In genomic region chr19:488505-489417, GRCh38 we compare ENCODE assay signal across 1 cellular context.
A peak's percentile ranks its signal among the peaks of the same experiment; 100 is the strongest.
TF ChIP-seq lines count a peak whose summit lies in the region.

No MANE protein-coding gene starts in this region.

TF ChIP-seq in HepG2, 621 proteins besides CTCF, POLR2A, EP300 and RAD21 (continued from another document and continues in another):
- TF ChIP-seq, protein P1, sequence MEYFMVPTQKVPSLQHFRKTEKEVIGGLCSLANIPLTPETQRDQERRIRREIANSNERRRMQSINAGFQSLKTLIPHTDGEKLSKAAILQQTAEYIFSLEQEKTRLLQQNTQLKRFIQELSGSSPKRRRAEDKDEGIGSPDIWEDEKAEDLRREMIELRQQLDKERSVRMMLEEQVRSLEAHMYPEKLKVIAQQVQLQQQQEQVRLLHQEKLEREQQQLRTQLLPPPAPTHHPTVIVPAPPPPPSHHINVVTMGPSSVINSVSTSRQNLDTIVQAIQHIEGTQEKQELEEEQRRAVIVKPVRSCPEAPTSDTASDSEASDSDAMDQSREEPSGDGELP (IDR thresholded peaks at IDR 0.05; ENCODE audit: borderline replicate concordance, low read depth): peak; percentile 89; the same call in 1 of the 2 replicates
- TF ChIP-seq KMT2B (CRISPR knock-in tag; IDR thresholded peaks at IDR 0.05) (no peak), REPIN1 (CRISPR knock-in tag; IDR thresholded peaks at IDR 0.05; ENCODE audit: borderline replicate concordance, low read depth) (peak; percentile 69), YEATS2 (CRISPR knock-in tag; IDR thresholded peaks at IDR 0.05; ENCODE audit: borderline replicate concordance) (peak; percentile 56; the same call in 1 of the 2 replicates), CHD4 (IDR thresholded peaks at IDR 0.05; ENCODE audit: borderline replicate concordance, low read length) (no peak), ATF4 (CRISPR knock-in tag; IDR thresholded peaks at IDR 0.05) (peak in 1 of 2 experiments; percentile 66; a peak in 2 of 4 replicates), ZNF83 (CRISPR knock-in tag; IDR thresholded peaks at IDR 0.05; ENCODE audit: borderline replicate concordance) (no peak), NONO (IDR thresholded peaks at IDR 0.05) (no peak), NONO (CRISPR knock-in tag; conservative IDR thresholded peaks at IDR 0.05) (peak; percentile 73), ZFP82 (CRISPR knock-in tag; IDR thresholded peaks at IDR 0.05; ENCODE audit: borderline replicate concordance) (no peak), THAP7 (CRISPR knock-in tag; IDR thresholded peaks at IDR 0.05) (no peak), PATZ1 (CRISPR knock-in tag; IDR thresholded peaks at IDR 0.05) (peak; percentile 58), KAT2B (IDR thresholded peaks at IDR 0.05; ENCODE audit: borderline replicate concordance, low read depth, low read length) (no peak), GPN1 (CRISPR knock-in tag; IDR thresholded peaks at IDR 0.05; ENCODE audit: borderline replicate concordance) (no peak; the same call in 1 of the 2 replicates), PHB2 (IDR thresholded peaks at IDR 0.05; ENCODE audit: partially characterized antibody) (no peak), SNAPC5 (CRISPR knock-in tag; IDR thresholded peaks at IDR 0.05; ENCODE audit: borderline replicate concordance) (no peak), KAT7 (CRISPR knock-in tag; IDR thresholded peaks at IDR 0.05; ENCODE audit: borderline replicate concordance) (no peak; the same call in 1 of the 2 replicates), ZHX1 (CRISPR knock-in tag; IDR thresholded peaks at IDR 0.05; ENCODE audit: low read depth) (peak; percentile 58; the same call in 1 of the 2 replicates), NFATC3 (CRISPR knock-in tag; IDR thresholded peaks at IDR 0.05) (no peak), ZNF563 (CRISPR knock-in tag; IDR thresholded peaks at IDR 0.05) (peak; percentile 88), MAFK (conservative IDR thresholded peaks at IDR 0.05 in 1 of 2, IDR thresholded peaks at IDR 0.05 in 1 of 2; ENCODE audit: low read length in 2 of 2) (no peak), POLR2AphosphoS2 (IDR thresholded peaks at IDR 0.05; ENCODE audit: low read depth, low read length) (no peak), ZBTB21 (CRISPR knock-in tag; IDR thresholded peaks at IDR 0.05) (no peak), ZNF549 (CRISPR knock-in tag; IDR thresholded peaks at IDR 0.05) (0 out of 2 replicates have a peak, but pooled peaks have one; percentile 30), ZNF550 (CRISPR knock-in tag; IDR thresholded peaks at IDR 0.05; ENCODE audit: borderline replicate concordance) (no peak), ZNF652 (CRISPR knock-in tag; IDR thresholded peaks at IDR 0.05; ENCODE audit: borderline replicate concordance, low read depth) (no peak), MTERF4 (CRISPR knock-in tag; IDR thresholded peaks at IDR 0.05) (peak; percentile 45), ZNF501 (CRISPR knock-in tag; IDR thresholded peaks at IDR 0.05) (no peak; the same call in none of the 2 replicates), MYPOP (CRISPR knock-in tag; IDR thresholded peaks at IDR 0.05) (no peak), TP53 (CRISPR knock-in tag; conservative IDR thresholded peaks at IDR 0.05) (no peak)
- TF ChIP-seq, protein P2, sequence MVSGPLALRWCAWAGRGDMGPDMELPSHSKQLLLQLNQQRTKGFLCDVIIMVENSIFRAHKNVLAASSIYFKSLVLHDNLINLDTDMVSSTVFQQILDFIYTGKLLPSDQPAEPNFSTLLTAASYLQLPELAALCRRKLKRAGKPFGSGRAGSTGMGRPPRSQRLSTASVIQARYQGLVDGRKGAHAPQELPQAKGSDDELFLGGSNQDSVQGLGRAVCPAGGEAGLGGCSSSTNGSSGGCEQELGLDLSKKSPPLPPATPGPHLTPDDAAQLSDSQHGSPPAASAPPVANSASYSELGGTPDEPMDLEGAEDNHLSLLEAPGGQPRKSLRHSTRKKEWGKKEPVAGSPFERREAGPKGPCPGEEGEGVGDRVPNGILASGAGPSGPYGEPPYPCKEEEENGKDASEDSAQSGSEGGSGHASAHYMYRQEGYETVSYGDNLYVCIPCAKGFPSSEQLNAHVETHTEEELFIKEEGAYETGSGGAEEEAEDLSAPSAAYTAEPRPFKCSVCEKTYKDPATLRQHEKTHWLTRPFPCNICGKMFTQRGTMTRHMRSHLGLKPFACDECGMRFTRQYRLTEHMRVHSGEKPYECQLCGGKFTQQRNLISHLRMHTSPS (CRISPR knock-in tag; IDR thresholded peaks at IDR 0.05; ENCODE audit: low read depth): no peak
- TF ChIP-seq, protein P3, sequence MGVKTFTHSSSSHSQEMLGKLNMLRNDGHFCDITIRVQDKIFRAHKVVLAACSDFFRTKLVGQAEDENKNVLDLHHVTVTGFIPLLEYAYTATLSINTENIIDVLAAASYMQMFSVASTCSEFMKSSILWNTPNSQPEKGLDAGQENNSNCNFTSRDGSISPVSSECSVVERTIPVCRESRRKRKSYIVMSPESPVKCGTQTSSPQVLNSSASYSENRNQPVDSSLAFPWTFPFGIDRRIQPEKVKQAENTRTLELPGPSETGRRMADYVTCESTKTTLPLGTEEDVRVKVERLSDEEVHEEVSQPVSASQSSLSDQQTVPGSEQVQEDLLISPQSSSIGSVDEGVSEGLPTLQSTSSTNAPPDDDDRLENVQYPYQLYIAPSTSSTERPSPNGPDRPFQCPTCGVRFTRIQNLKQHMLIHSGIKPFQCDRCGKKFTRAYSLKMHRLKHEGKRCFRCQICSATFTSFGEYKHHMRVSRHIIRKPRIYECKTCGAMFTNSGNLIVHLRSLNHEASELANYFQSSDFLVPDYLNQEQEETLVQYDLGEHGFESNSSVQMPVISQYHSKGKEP (CRISPR knock-in tag; IDR thresholded peaks at IDR 0.05): 0 out of 2 replicates have a peak, but pooled peaks have one; percentile 61
- TF ChIP-seq, protein P4, sequence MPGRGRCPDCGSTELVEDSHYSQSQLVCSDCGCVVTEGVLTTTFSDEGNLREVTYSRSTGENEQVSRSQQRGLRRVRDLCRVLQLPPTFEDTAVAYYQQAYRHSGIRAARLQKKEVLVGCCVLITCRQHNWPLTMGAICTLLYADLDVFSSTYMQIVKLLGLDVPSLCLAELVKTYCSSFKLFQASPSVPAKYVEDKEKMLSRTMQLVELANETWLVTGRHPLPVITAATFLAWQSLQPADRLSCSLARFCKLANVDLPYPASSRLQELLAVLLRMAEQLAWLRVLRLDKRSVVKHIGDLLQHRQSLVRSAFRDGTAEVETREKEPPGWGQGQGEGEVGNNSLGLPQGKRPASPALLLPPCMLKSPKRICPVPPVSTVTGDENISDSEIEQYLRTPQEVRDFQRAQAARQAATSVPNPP (CRISPR knock-in tag; IDR thresholded peaks at IDR 0.05): peak; percentile 75; the same call in 1 of the 2 replicates
- TF ChIP-seq, protein P5, sequence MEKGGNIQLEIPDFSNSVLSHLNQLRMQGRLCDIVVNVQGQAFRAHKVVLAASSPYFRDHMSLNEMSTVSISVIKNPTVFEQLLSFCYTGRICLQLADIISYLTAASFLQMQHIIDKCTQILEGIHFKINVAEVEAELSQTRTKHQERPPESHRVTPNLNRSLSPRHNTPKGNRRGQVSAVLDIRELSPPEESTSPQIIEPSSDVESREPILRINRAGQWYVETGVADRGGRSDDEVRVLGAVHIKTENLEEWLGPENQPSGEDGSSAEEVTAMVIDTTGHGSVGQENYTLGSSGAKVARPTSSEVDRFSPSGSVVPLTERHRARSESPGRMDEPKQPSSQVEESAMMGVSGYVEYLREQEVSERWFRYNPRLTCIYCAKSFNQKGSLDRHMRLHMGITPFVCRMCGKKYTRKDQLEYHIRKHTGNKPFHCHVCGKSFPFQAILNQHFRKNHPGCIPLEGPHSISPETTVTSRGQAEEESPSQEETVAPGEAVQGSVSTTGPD (CRISPR knock-in tag; IDR thresholded peaks at IDR 0.05): no peak
- TF ChIP-seq, protein P6, sequence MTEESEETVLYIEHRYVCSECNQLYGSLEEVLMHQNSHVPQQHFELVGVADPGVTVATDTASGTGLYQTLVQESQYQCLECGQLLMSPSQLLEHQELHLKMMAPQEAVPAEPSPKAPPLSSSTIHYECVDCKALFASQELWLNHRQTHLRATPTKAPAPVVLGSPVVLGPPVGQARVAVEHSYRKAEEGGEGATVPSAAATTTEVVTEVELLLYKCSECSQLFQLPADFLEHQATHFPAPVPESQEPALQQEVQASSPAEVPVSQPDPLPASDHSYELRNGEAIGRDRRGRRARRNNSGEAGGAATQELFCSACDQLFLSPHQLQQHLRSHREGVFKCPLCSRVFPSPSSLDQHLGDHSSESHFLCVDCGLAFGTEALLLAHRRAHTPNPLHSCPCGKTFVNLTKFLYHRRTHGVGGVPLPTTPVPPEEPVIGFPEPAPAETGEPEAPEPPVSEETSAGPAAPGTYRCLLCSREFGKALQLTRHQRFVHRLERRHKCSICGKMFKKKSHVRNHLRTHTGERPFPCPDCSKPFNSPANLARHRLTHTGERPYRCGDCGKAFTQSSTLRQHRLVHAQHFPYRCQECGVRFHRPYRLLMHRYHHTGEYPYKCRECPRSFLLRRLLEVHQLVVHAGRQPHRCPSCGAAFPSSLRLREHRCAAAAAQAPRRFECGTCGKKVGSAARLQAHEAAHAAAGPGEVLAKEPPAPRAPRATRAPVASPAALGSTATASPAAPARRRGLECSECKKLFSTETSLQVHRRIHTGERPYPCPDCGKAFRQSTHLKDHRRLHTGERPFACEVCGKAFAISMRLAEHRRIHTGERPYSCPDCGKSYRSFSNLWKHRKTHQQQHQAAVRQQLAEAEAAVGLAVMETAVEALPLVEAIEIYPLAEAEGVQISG (CRISPR knock-in tag; IDR thresholded peaks at IDR 0.05): peak; percentile 100
- TF ChIP-seq, protein P7, sequence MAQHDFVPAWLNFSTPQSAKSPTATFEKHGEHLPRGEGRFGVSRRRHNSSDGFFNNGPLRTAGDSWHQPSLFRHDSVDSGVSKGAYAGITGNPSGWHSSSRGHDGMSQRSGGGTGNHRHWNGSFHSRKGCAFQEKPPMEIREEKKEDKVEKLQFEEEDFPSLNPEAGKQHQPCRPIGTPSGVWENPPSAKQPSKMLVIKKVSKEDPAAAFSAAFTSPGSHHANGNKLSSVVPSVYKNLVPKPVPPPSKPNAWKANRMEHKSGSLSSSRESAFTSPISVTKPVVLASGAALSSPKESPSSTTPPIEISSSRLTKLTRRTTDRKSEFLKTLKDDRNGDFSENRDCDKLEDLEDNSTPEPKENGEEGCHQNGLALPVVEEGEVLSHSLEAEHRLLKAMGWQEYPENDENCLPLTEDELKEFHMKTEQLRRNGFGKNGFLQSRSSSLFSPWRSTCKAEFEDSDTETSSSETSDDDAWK (CRISPR knock-in tag; IDR thresholded peaks at IDR 0.05): no peak
